ENCODE assay signal across 16 cellular contexts in the genomic region with DNA sequence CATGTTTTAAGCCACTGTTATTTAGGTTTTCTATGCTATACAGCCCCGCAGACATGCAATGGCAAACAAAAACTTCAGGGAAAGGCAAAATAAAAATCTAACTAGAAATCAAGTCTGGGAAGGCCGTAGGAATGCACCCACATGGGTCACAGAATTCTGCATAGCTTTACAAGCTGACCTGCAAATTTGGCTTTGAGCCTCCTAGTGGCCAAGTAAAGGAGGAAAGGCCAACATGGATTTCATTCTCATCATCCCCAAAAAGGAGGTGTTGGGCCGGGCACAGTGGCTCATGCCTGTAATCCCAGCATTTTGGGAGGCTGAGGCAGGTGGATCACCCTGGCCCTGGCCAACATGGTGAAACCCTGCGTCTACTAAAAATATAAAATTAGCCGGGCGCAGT.
DNase-seq lines count a peak whose midpoint lies in the region; ATAC-seq, FAIRE-seq and TF ChIP-seq lines count a peak whose summit lies in the region.
"Had no signal": no experiment of that assay in that cellular context is flagged by ENCODE, and none has a peak within 500 bp of the region (broad histone marks: within the 10 kb centered on the region; RNA-seq: fewer than 3 reads in every experiment).

No MANE protein-coding gene starts in this region.

- H3K27me3 ChIP-seq in HepG2 (ENCODE audit: control insufficient read depth in 1 of 2, insufficient read depth in 2 of 2, low read length in 2 of 2) (peaks cover 3 to 35% of the 10 kb centered on the region in 2 experiments; a peak in 4 of 5 replicates), aorta (ENCODE audit: control insufficient read depth in 1 of 2, insufficient read depth in 2 of 2, low read length in 1 of 2) (no peaks in the 10 kb centered on the region), esophagus muscularis mucosa (peaks cover 0 to 86% (median 0%) of the 10 kb centered on the region in 4 donors)

- no peaks in the 10 kb centered on the region for H3K4me1 Mint-ChIP-seq in Calu3 (ENCODE audit: low read depth, unreplicated experiment)
- peaks cover 13% of the 10 kb centered on the region for H3K4me1 Mint-ChIP-seq in HFFc6 (ENCODE audit: low read depth)
- H3K4me1 Mint-ChIP-seq in CD14-positive monocyte = no peaks in the 10 kb centered on the region
- H3K4me1 Mint-ChIP-seq: activated naive CD8-positive, alpha-beta T cell treated with anti-CD3 and anti-CD28 coated beads, Interleukin-2, amount 10 ng/mL, durations not matched to agents 7 days and 5 days; stimulated activated naive CD8-positive, alpha-beta T cell treated with anti-CD3 and anti-CD28 coated beads, Interleukin-15, amount 100 ng/mL, for 72 hours had no signal

- H3K9ac ChIP-seq in HepG2 (ENCODE audit: insufficient read depth, low read depth, low read length) = no peak overlapping the region

- TF ChIP-seq POLR2A in HepG2 (IDR thresholded peaks at IDR 0.05; ENCODE audit: insufficient read depth in 1 of 2, low read depth in 2 of 2, low read length in 2 of 2) (no peak), esophagus muscularis mucosa (IDR thresholded peaks at IDR 0.05; ENCODE audit: low read depth) (no peak)

- H3K27ac Mint-ChIP-seq in Calu3 (ENCODE audit: unreplicated experiment) = no peak overlapping the region
- H3K27ac Mint-ChIP-seq in HFFc6 = no peak overlapping the region
- H3K27ac Mint-ChIP-seq in CD14-positive monocyte = no peak overlapping the region
- H3K27ac Mint-ChIP-seq: activated naive CD8-positive, alpha-beta T cell treated with anti-CD3 and anti-CD28 coated beads, Interleukin-2, amount 10 ng/mL, durations not matched to agents 7 days and 5 days; stimulated activated naive CD8-positive, alpha-beta T cell treated with anti-CD3 and anti-CD28 coated beads, Interleukin-15, amount 100 ng/mL, for 72 hours had no signal

- 50% methylated on average over 6 of the region's 6 CpGs for WGBS in HepG2 (ENCODE audit: low lambda C conversion rate)
- WGBS in aorta, 2 donors = 81 to 82% methylated on average over 6 of the region's 6 CpGs
- WGBS in esophagus muscularis mucosa = 87% methylated on average over 6 of the region's 6 CpGs

- TF ChIP-seq CTCF in Calu3 (IDR thresholded peaks at IDR 0.05; ENCODE audit: unreplicated experiment) (peak; percentile 33), HFFc6 (IDR thresholded peaks at IDR 0.05) (peak; percentile 75), astrocyte of the spinal cord (IDR thresholded peaks at IDR 0.05; ENCODE audit: low read depth, low read length) (peak; percentile 36), HepG2 (CRISPR knock-in tag; IDR thresholded peaks at IDR 0.05) (peak; percentile 27), CD14-positive monocyte (IDR thresholded peaks at IDR 0.05) (no peak), esophagus muscularis mucosa (IDR thresholded peaks at IDR 0.05) (no peak)

- ATAC-seq in HepG2 (peak; percentile 46; the same call in 2 of the 3 replicates), aorta (ENCODE audit: low FRiP score) (no peak)
- ATAC-seq: stimulated activated naive CD8-positive, alpha-beta T cell treated with anti-CD3 and anti-CD28 coated beads, Interleukin-15, amount 100 ng/mL, for 72 hours had no signal

- CTCF ChIA-PET in Calu3 (lab: Charles Lee) (interaction anchor here (1.1 to 1.4 kb wide), 2 partner anchors 16 to 207 kb away, joined by 4 to 5 read pairs; a partner anchor contains a TSS), HepG2 (lab: Yijun Ruan, JAX; ENCODE audit: low intra/inter-chr PET ratio, low total read pairs) (no interaction called here)

- in situ Hi-C loops in astrocyte of the spinal cord (cut with HindIII; ENCODE audit: low sequenced_read_pairs) (no loop called here), HepG2 (cut with HindIII; ENCODE audit: extremely low pct_ligation_motif_present, low pct_unique_long_range_greater_than_20kb) (no loop called here)

- intact Hi-C loops in Calu3 (cut with micrococcal nuclease; ENCODE audit: unreplicated experiment) = no loop called here
- intact Hi-C loops in HepG2 (cut with micrococcal nuclease; ENCODE audit: unreplicated experiment) = no loop called here
- intact Hi-C loops in aorta (cut with DNase I) = no loop called here
- intact Hi-C loops in CD14-positive monocyte (cut with micrococcal nuclease) = no loop called here
- intact Hi-C loops in esophagus muscularis mucosa (cut with DNase I) = no loop called here

- POLR2A ChIA-PET in HepG2 (lab: Yijun Ruan, JAX) = no interaction called here

- no peak overlapping the region for H3K4me3 ChIP-seq in astrocyte of the spinal cord (ENCODE audit: low read depth, low read length)
- H3K4me3 ChIP-seq in HepG2 (replicated peaks in 1 of 3; ENCODE audit: insufficient read depth in 1 of 3, low read depth in 2 of 3, low read length in 3 of 3) = no peak overlapping the region
- no peak overlapping the region for H3K4me3 ChIP-seq in aorta (ENCODE audit: low read length in 2 of 2)
- no peak overlapping the region for H3K4me3 ChIP-seq in esophagus muscularis mucosa
- H3K4me3 ChIP-seq: prostate gland had no signal

- H3K36me3 Mint-ChIP-seq in Calu3 (ENCODE audit: insufficient read depth, unreplicated experiment) = no peaks in the 10 kb centered on the region
- no peaks in the 10 kb centered on the region for H3K36me3 Mint-ChIP-seq in HFFc6 (ENCODE audit: low read depth)
- H3K36me3 Mint-ChIP-seq in CD14-positive monocyte = no peaks in the 10 kb centered on the region
- H3K36me3 Mint-ChIP-seq: activated naive CD8-positive, alpha-beta T cell treated with anti-CD3 and anti-CD28 coated beads, Interleukin-2, amount 10 ng/mL, durations not matched to agents 7 days and 5 days had no signal

- no peaks in the 10 kb centered on the region for H4K20me1 ChIP-seq in HepG2 (ENCODE audit: insufficient read depth, low read length)

- H3K27me3 Mint-ChIP-seq in Calu3 (ENCODE audit: unreplicated experiment) (peaks cover 74% of the 10 kb centered on the region), HFFc6 (ENCODE audit: insufficient read depth) (peaks cover 14% of the 10 kb centered on the region), CD14-positive monocyte (ENCODE audit: low read depth in 3 of 3) (peaks cover 7 to 10% (median 8%) of the 10 kb centered on the region in 3 donors)

- no peak overlapping the region for H3K4me3 Mint-ChIP-seq in Calu3 (ENCODE audit: low read depth, unreplicated experiment)
- H3K4me3 Mint-ChIP-seq in HFFc6 = no peak overlapping the region
- no peak overlapping the region for H3K4me3 Mint-ChIP-seq in CD14-positive monocyte
- H3K4me3 Mint-ChIP-seq: activated naive CD8-positive, alpha-beta T cell treated with anti-CD3 and anti-CD28 coated beads, Interleukin-2, amount 10 ng/mL, durations not matched to agents 7 days and 5 days; stimulated activated naive CD8-positive, alpha-beta T cell treated with anti-CD3 and anti-CD28 coated beads, Interleukin-15, amount 100 ng/mL, for 72 hours had no signal

- DNase-seq in Calu3 (no peak), HFFc6 (peak; percentile 14), astrocyte of the spinal cord (ENCODE audit: low read depth, low spot score) (no peak), HepG2 (ENCODE audit: low spot score) (no peak), CD1c-positive myeloid dendritic cell (ENCODE audit: extremely low spot score) (no peak), aorta (no peak), CD14-positive monocyte (ENCODE audit: low spot score) (no peak), esophagus muscularis mucosa (ENCODE audit: extremely low spot score) (no peak)
- DNase-seq: activated CD8-positive, alpha-beta memory T cell treated with anti-CD3 and anti-CD28 coated beads, Interleukin-2, amount 50 U/mL, for 4 hours; activated naive CD8-positive, alpha-beta T cell treated with anti-CD3 and anti-CD28 coated beads, Interleukin-2, amount 10 ng/mL, durations not matched to agents 7 days and 5 days; OCI-M1; stimulated activated CD4-positive, alpha-beta T cell treated with anti-CD3 and anti-CD28 coated beads, Interleukin-4, amount 100 ng/mL, for 1 hour; stimulated activated naive CD8-positive, alpha-beta T cell treated with anti-CD3 and anti-CD28 coated beads, Interleukin-15, amount 100 ng/mL, for 72 hours had no signal

- H3K4me1 ChIP-seq in HepG2 (ENCODE audit: insufficient read depth, low read length) = peaks cover 13% of the 10 kb centered on the region
- no peaks in the 10 kb centered on the region for H3K4me1 ChIP-seq in aorta (ENCODE audit: control insufficient read depth in 1 of 2, insufficient read depth in 2 of 2, low read length in 2 of 2)
- H3K4me1 ChIP-seq in esophagus muscularis mucosa = no peaks in the 10 kb centered on the region
- H3K4me1 ChIP-seq: prostate gland had no signal

- no peak overlapping the region for H2AFZ ChIP-seq in HepG2 (ENCODE audit: low read length)

- peak; percentile 12 for FAIRE-seq in HepG2 (lab: Jason Lieb, UNC)
- FAIRE-seq: GM12892, TTC549 had no signal

- H3K27ac ChIP-seq in HepG2 (ENCODE audit: extremely low read length, insufficient read depth, low read length) (no peak overlapping the region), aorta (ENCODE audit: low read depth in 1 of 2, low read length in 2 of 2) (no peak overlapping the region), esophagus muscularis mucosa (replicated peaks in 1 of 4) (no peak overlapping the region)
- H3K27ac ChIP-seq: prostate gland had no signal

- H3K36me3 ChIP-seq in HepG2 (replicated peaks in 1 of 2; ENCODE audit: control insufficient read depth in 1 of 2, insufficient read depth in 2 of 2, low read length in 2 of 2) (no peaks in the 10 kb centered on the region), aorta (ENCODE audit: control insufficient read depth in 1 of 2, insufficient read depth in 2 of 2, low read length in 1 of 2) (no peaks in the 10 kb centered on the region), esophagus muscularis mucosa (no peaks in the 10 kb centered on the region)
- H3K36me3 ChIP-seq: prostate gland had no signal

- H3K9me3 ChIP-seq in HepG2 (ENCODE audit: low read length) = no peaks in the 10 kb centered on the region
- H3K9me3 ChIP-seq in aorta (ENCODE audit: control insufficient read depth, low read length) = peaks cover 4% of the 10 kb centered on the region
- no peaks in the 10 kb centered on the region for H3K9me3 ChIP-seq in esophagus muscularis mucosa
- H3K9me3 ChIP-seq: prostate gland had no signal

- no peaks in the 10 kb centered on the region for H3K79me2 ChIP-seq in HepG2 (ENCODE audit: insufficient read depth, low read length)

- no peak overlapping the region for H3K4me2 ChIP-seq in HepG2 (ENCODE audit: low read depth, low read length)

- no peak for TF ChIP-seq RAD21 in HepG2 (CRISPR knock-in tag; IDR thresholded peaks at IDR 0.05)

- H3K9me3 Mint-ChIP-seq in Calu3 (ENCODE audit: low read depth, unreplicated experiment) = no peaks in the 10 kb centered on the region
- H3K9me3 Mint-ChIP-seq in HFFc6 = no peaks in the 10 kb centered on the region
- H3K9me3 Mint-ChIP-seq in CD14-positive monocyte = peaks cover 0 to 7% (median 0%) of the 10 kb centered on the region in 7 donors
- H3K9me3 Mint-ChIP-seq: activated naive CD8-positive, alpha-beta T cell treated with anti-CD3 and anti-CD28 coated beads, Interleukin-2, amount 10 ng/mL, durations not matched to agents 7 days and 5 days; stimulated activated naive CD8-positive, alpha-beta T cell treated with anti-CD3 and anti-CD28 coated beads, Interleukin-15, amount 100 ng/mL, for 72 hours had no signal

- TF ChIP-seq EP300 in HepG2 (IDR thresholded peaks at IDR 0.05; ENCODE audit: low read depth in 2 of 2, low read length in 2 of 2) (no peak), HepG2 (CRISPR knock-in tag; IDR thresholded peaks at IDR 0.05; ENCODE audit: borderline replicate concordance) (no peak), esophagus muscularis mucosa (IDR thresholded peaks at IDR 0.05) (no peak)

- BruUV-seq in Calu3 (replicated peaks; lab: Mats Ljungman, UMichigan) (no TSS peak), HepG2 (replicated peaks; lab: Mats Ljungman, UMichigan) (no TSS peak)

Comparison
In these comparisons a context has a peak if more than half of its experiments do, and no peak if none do; other contexts are left out.
1. CTCF ChIP-seq: peak in Calu3 (single experiment), HFFc6 (single experiment), astrocyte of the spinal cord (single experiment) and HepG2 (single experiment); none in CD14-positive monocyte (single experiment) and esophagus muscularis mucosa (0 of 3).